ENCODE assay signal across 11 cellular contexts in genomic region chr4:677431-678293, GRCh38. TPM values are rescaled to one million over a fixed set of nuclear protein-coding genes. Genes with fewer than 3 reads are reported as not detected.
DNase-seq lines count a peak whose midpoint lies in the region; ATAC-seq and TF ChIP-seq lines count a peak whose summit lies in the region.
"Had no signal": no experiment of that assay in that cellular context is flagged by ENCODE, and none has a peak within 500 bp of the region (broad histone marks: within the 10 kb centered on the region; RNA-seq: fewer than 3 reads in every experiment).

No MANE protein-coding gene starts in this region.

- H3K27ac ChIP-seq in CD4-positive, alpha-beta T cell (ENCODE audit: low read depth, low read length) = no peak overlapping the region
- H3K27ac ChIP-seq in SU-DHL-6 (ENCODE audit: low read depth, low read length) = peak overlapping the region; percentile 98
- H3K27ac ChIP-seq in mesenchymal stem cell (ENCODE audit: low read length, poor library complexity, severe bottlenecking) = no peak overlapping the region
- H3K27ac ChIP-seq: SJSA1 had no signal

- H3K27me3 Mint-ChIP-seq in CD4-positive, alpha-beta T cell = no peaks in the 10 kb centered on the region
- no peaks in the 10 kb centered on the region for H3K27me3 Mint-ChIP-seq in T-helper 2 cell treated with Interferon-gamma antibody and Interleukin-4, amounts not matched to agents 5 μg/mL and 100 μg/mL, for 36 hours (ENCODE audit: low read depth)

- peak overlapping the region; percentile 11 for H3K4me3 Mint-ChIP-seq in CD4-positive, alpha-beta T cell
- H3K4me3 Mint-ChIP-seq in T-helper 2 cell treated with Interferon-gamma antibody and Interleukin-4, amounts not matched to agents 5 μg/mL and 100 μg/mL, for 36 hours = no peak overlapping the region

- no peak for DNase-seq in CD4-positive, alpha-beta T cell
- DNase-seq in mesenchymal stem cell = no peak
- DNase-seq in kidney tubule cell (ENCODE audit: low spot score) = no peak
- no peak for DNase-seq in stimulated activated naive CD8-positive, alpha-beta T cell treated with anti-CD3 and anti-CD28 coated beads, Interleukin-15, Interleukin-2, amounts not matched to agents 100 U/mL and 50 U/mL, for 24 hours
- DNase-seq in T-helper 2 cell treated with Interferon-gamma antibody and Interleukin-4, amounts not matched to agents 5 μg/mL and 100 μg/mL, for 36 hours (ENCODE audit: low spot score) = no peak

- no peaks in the 10 kb centered on the region for H3K27me3 ChIP-seq in CD4-positive, alpha-beta T cell (ENCODE audit: control insufficient read depth, insufficient read depth, low read length)
- H3K27me3 ChIP-seq in SU-DHL-6 (ENCODE audit: low read length) (no peaks in the 10 kb centered on the region), mesenchymal stem cell (ENCODE audit: control insufficient read depth in 1 of 2, insufficient read depth in 1 of 2, low read length in 2 of 2) (no peaks in the 10 kb centered on the region)
- H3K27me3 ChIP-seq: dorsolateral prefrontal cortex, SJSA1 had no signal

- H3K23ac ChIP-seq in mesenchymal stem cell (ENCODE audit: low read length in 2 of 2) = peak overlapping the region in 1 of 2 experiments; percentile 8

- intact Hi-C loops in CD4-positive, alpha-beta T cell (cut with DNase I, micrococcal nuclease) = loop anchor here in 1 of 2 experiments (5.0 to 10.0 kb wide), 3 partner anchors 105 to 1327 kb away; partner anchors contain the start of genes IDUA and NELFA

- H3K9me2 ChIP-seq in SU-DHL-6 (replicated peaks; ENCODE audit: insufficient read depth, low read length) = no peaks in the 10 kb centered on the region

- H3K36me3 ChIP-seq in SU-DHL-6 (ENCODE audit: low read length) (no peaks in the 10 kb centered on the region), mesenchymal stem cell (ENCODE audit: control insufficient read depth in 1 of 2, insufficient read depth in 2 of 2, low read depth in 1 of 2, low read length in 2 of 2) (peaks cover 6 to 32% of the 10 kb centered on the region in 2 experiments)

- H2BK15ac ChIP-seq in mesenchymal stem cell (ENCODE audit: low read depth, poor library complexity, severe bottlenecking) = peak overlapping the region; percentile 2

- TF ChIP-seq POLR2A in GM19193 (IDR thresholded peaks at IDR 0.05; ENCODE audit: extremely low read depth, insufficient read depth, insufficient read length) = peak; percentile 27

- H3K9ac ChIP-seq in SU-DHL-6 (ENCODE audit: low read length) = peak overlapping the region; percentile 89
- no peak overlapping the region for H3K9ac ChIP-seq in mesenchymal stem cell (ENCODE audit: low read length)

- peaks cover 9% of the 10 kb centered on the region for H3K36me3 Mint-ChIP-seq in CD4-positive, alpha-beta T cell (ENCODE audit: low read depth)
- H3K36me3 Mint-ChIP-seq in T-helper 2 cell treated with Interferon-gamma antibody and Interleukin-4, amounts not matched to agents 5 μg/mL and 100 μg/mL, for 36 hours (ENCODE audit: low read depth) = peaks cover 5% of the 10 kb centered on the region

- no peak overlapping the region for H3K27ac Mint-ChIP-seq in CD4-positive, alpha-beta T cell
- no peak overlapping the region for H3K27ac Mint-ChIP-seq in T-helper 2 cell treated with Interferon-gamma antibody and Interleukin-4, amounts not matched to agents 5 μg/mL and 100 μg/mL, for 36 hours

- H2AFZ ChIP-seq in SU-DHL-6 (ENCODE audit: low read depth, low read length, severe bottlenecking) = no peak overlapping the region
- no peak overlapping the region for H2AFZ ChIP-seq in mesenchymal stem cell (ENCODE audit: low read depth, low read length)

- no peak overlapping the region for H4K91ac ChIP-seq in mesenchymal stem cell (ENCODE audit: low read length)

- H2BK12ac ChIP-seq in mesenchymal stem cell (ENCODE audit: low read length in 2 of 2) = no peak overlapping the region

- peaks cover 10% of the 10 kb centered on the region for H3K79me2 ChIP-seq in SU-DHL-6 (ENCODE audit: insufficient read depth, low read length)

- no peak overlapping the region for H3K18ac ChIP-seq in mesenchymal stem cell (ENCODE audit: low read depth in 1 of 2, low read length in 2 of 2)

- no peak overlapping the region for H2BK5ac ChIP-seq in mesenchymal stem cell (ENCODE audit: low read depth, low read length, poor library complexity, severe bottlenecking)

- peak overlapping the region; percentile 19 for H3K4me3 ChIP-seq in SU-DHL-6 (ENCODE audit: insufficient read depth, low read length, poor library complexity, severe bottlenecking)
- no peak overlapping the region for H3K4me3 ChIP-seq in mesenchymal stem cell (ENCODE audit: insufficient read depth in 1 of 2, low read depth in 1 of 2, low read length in 2 of 2)
- H3K4me3 ChIP-seq: dorsolateral prefrontal cortex, HAP-1, SJSA1 had no signal

- H3K4me2 ChIP-seq in SU-DHL-6 (ENCODE audit: low read depth, low read length, poor library complexity, severe bottlenecking) (peak overlapping the region; percentile 69), mesenchymal stem cell (ENCODE audit: low read length, poor library complexity, severe bottlenecking) (no peak overlapping the region)

- POLR2A ChIA-PET in CD4-positive, alpha-beta T cell (lab: Charles Lee) = interaction anchor here (0.6 kb wide), 1 partner anchor 232 kb away, joined by 3 read pairs; no protein-coding TSS in a partner anchor

- no peak overlapping the region for H2AK5ac ChIP-seq in mesenchymal stem cell (ENCODE audit: low read length, severe bottlenecking)

- H4K20me1 ChIP-seq in SU-DHL-6 (ENCODE audit: low read depth, low read length) = no peaks in the 10 kb centered on the region

- no peak for ATAC-seq in CD4-positive, alpha-beta T cell (ENCODE audit: poor library complexity)
- ATAC-seq in stimulated activated naive CD8-positive, alpha-beta T cell treated with anti-CD3 and anti-CD28 coated beads, Interleukin-15, Interleukin-2, amounts not matched to agents 100 U/mL and 50 U/mL, for 24 hours = no peak
- no peak for ATAC-seq in GM19463 (IDR thresholded peaks at IDR 0.05; ENCODE audit: unreplicated experiment)

- H2BK120ac ChIP-seq in mesenchymal stem cell (ENCODE audit: low read depth, low read length) = no peak overlapping the region

- peaks cover 16% of the 10 kb centered on the region for H3K79me1 ChIP-seq in mesenchymal stem cell (replicated peaks; ENCODE audit: low read length, poor library complexity, severe bottlenecking)

- no peaks in the 10 kb centered on the region for H3K9me3 Mint-ChIP-seq in CD4-positive, alpha-beta T cell
- no peaks in the 10 kb centered on the region for H3K9me3 Mint-ChIP-seq in T-helper 2 cell treated with Interferon-gamma antibody and Interleukin-4, amounts not matched to agents 5 μg/mL and 100 μg/mL, for 36 hours

- no peak for TF ChIP-seq CTCF in CD4-positive, alpha-beta T cell (IDR thresholded peaks at IDR 0.05)
- TF ChIP-seq CTCF in SU-DHL-6 (IDR thresholded peaks at IDR 0.05; ENCODE audit: insufficient read depth, low read length, poor library complexity, severe bottlenecking) = no peak

- CTCF ChIA-PET in CD4-positive, alpha-beta T cell (lab: Charles Lee) = no interaction called here

- no peaks in the 10 kb centered on the region for H3K9me3 ChIP-seq in CD4-positive, alpha-beta T cell (ENCODE audit: control insufficient read depth, low read length)
- no peaks in the 10 kb centered on the region for H3K9me3 ChIP-seq in SU-DHL-6 (ENCODE audit: insufficient read depth, low read length)
- no peaks in the 10 kb centered on the region for H3K9me3 ChIP-seq in mesenchymal stem cell (ENCODE audit: control insufficient read depth, low read length)
- H3K9me3 ChIP-seq: HAP-1, SJSA1 had no signal

- H3K4me1 ChIP-seq in mesenchymal stem cell (ENCODE audit: control insufficient read depth, insufficient read depth, low read depth, low read length) = peaks cover 46% of the 10 kb centered on the region

- H3K4ac ChIP-seq in mesenchymal stem cell (ENCODE audit: low read depth in 1 of 2, low read length in 2 of 2) = no peak overlapping the region

- H4K8ac ChIP-seq in mesenchymal stem cell (ENCODE audit: low read length) = no peak overlapping the region

- peaks cover 32% of the 10 kb centered on the region for H3F3A ChIP-seq in SU-DHL-6 (ENCODE audit: insufficient read depth)

- no peak overlapping the region for H3K14ac ChIP-seq in mesenchymal stem cell (ENCODE audit: low read length in 2 of 2)

- 87% methylated on average over 26 of the region's 26 CpGs for WGBS in mesenchymal stem cell

- H3K4me1 Mint-ChIP-seq in CD4-positive, alpha-beta T cell (ENCODE audit: low read depth) = peaks cover 4% of the 10 kb centered on the region
- H3K4me1 Mint-ChIP-seq in T-helper 2 cell treated with Interferon-gamma antibody and Interleukin-4, amounts not matched to agents 5 μg/mL and 100 μg/mL, for 36 hours (ENCODE audit: low read depth) = peaks cover 10% of the 10 kb centered on the region

RNA-seq across cellular contexts. Expression of gene MYL5, which starts 3.3 kb away (rescaled TPM):
- total RNA-seq in CD4-positive, alpha-beta T cell = 10 to 100 TPM; 25.3 to 29.2 TPM
- 15.0 TPM for polyA plus RNA-seq in mesenchymal stem cell (2013, experiment 1 of 2)
- 13.1 TPM for polyA plus RNA-seq in mesenchymal stem cell (2013, experiment 2 of 2)

RNA-seq across cellular contexts. Expression of gene ATP5ME, which starts 3.6 kb away (rescaled TPM):
- total RNA-seq in CD4-positive, alpha-beta T cell = 100 to 1,000 TPM; 109 to 126 TPM
- polyA plus RNA-seq in mesenchymal stem cell (2013, experiment 1 of 2) = 1,109 TPM
- polyA plus RNA-seq in mesenchymal stem cell (2013, experiment 2 of 2) = 1,079 TPM

RNA-seq across cellular contexts. Expression of gene SLC49A3, which starts 11.3 kb away (rescaled TPM):
- under 1 TPM; 0.22 to 0.91 TPM for total RNA-seq in CD4-positive, alpha-beta T cell
- 1.4 TPM for polyA plus RNA-seq in mesenchymal stem cell (2013, experiment 1 of 2)
- 1.3 TPM for polyA plus RNA-seq in mesenchymal stem cell (2013, experiment 2 of 2)
- total RNA-seq: SJSA1 had no signal

RNA-seq across cellular contexts. Expression of gene PCGF3, which starts 28.0 kb away (rescaled TPM):
- total RNA-seq in CD4-positive, alpha-beta T cell = 10 to 100 TPM; 45.1 to 48.6 TPM
- polyA plus RNA-seq in mesenchymal stem cell (2013, experiment 1 of 2) = 33.6 TPM
- polyA plus RNA-seq in mesenchymal stem cell (2013, experiment 2 of 2) = 32.1 TPM

RNA-seq across cellular contexts. Expression of gene PDE6B, which starts 52.3 kb away (rescaled TPM):
- total RNA-seq in CD4-positive, alpha-beta T cell = 10 to 100 TPM; 11.4 to 12.4 TPM
- polyA plus RNA-seq in mesenchymal stem cell (2013, experiment 1 of 2) = 1.3 TPM
- 0.97 TPM for polyA plus RNA-seq in mesenchymal stem cell (2013, experiment 2 of 2)
- total RNA-seq: SJSA1 had no signal
